ENCODE assay signal across 16 cellular contexts in the genomic region with DNA sequence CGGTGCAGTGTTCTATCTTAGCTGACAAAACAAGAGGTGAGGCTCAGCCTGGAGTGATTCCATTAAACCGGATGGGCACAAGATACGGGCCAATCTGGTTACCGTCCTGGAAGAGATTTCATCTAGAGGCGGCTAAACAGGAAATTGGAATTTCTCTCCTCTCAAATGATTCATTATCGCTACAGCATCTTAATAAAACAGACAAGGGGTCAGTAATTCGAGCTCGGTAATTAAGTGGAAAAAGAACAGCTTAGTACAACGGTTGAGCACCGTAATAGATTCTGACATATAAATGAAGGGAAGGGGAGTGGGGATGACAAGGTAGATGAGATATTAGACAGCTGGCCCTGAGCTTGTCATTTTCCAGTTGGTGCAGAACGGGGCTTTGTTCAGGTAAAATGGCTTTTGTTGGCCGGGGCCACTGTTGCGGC.
DNase-seq lines count a peak whose midpoint lies in the region; TF ChIP-seq lines count a peak whose summit lies in the region.
"Had no signal": no experiment of that assay in that cellular context is flagged by ENCODE, and none has a peak within 500 bp of the region (broad histone marks: within the 10 kb centered on the region; RNA-seq: fewer than 3 reads in every experiment).

No MANE protein-coding gene starts in this region.

- H2AK5ac ChIP-seq in mesenchymal stem cell (ENCODE audit: low read length, severe bottlenecking), result no peak overlapping the region

- no TSS peak for BruUV-seq in A673 (replicated peaks; lab: Mats Ljungman, UMichigan)

- peaks cover 46% of the 10 kb centered on the region for H3K4me1 ChIP-seq in A673 (ENCODE audit: insufficient read depth, low read length, poor library complexity, severe bottlenecking)
- H3K4me1 ChIP-seq in SJCRH30, result peaks cover 35% of the 10 kb centered on the region
- H3K4me1 ChIP-seq in mesenchymal stem cell (ENCODE audit: control insufficient read depth, insufficient read depth, low read depth, low read length), result peaks cover 1% of the 10 kb centered on the region

- no peak overlapping the region for H3K14ac ChIP-seq in mesenchymal stem cell (ENCODE audit: low read length in 2 of 2)

- no peak overlapping the region for H3K4me3 ChIP-seq in A673 (ENCODE audit: low read depth, low read length, poor library complexity, severe bottlenecking)
- H3K4me3 ChIP-seq in SJCRH30, result no peak overlapping the region
- H3K4me3 ChIP-seq in mesenchymal stem cell (ENCODE audit: insufficient read depth in 1 of 2, low read depth in 1 of 2, low read length in 2 of 2), result no peak overlapping the region
- H3K4me3 ChIP-seq: GM23338 had no signal

- no peak for TF ChIP-seq CTCF in A673 (conservative IDR thresholded peaks at IDR 0.05; ENCODE audit: low read depth, low read length)

- no peak overlapping the region for H3K9ac ChIP-seq in mesenchymal stem cell (ENCODE audit: low read length)

- H4K8ac ChIP-seq in mesenchymal stem cell (ENCODE audit: low read length), result no peak overlapping the region

- CTCF ChIA-PET in A673 (lab: Charles Lee), result interaction anchor here (0.7 to 1.4 kb wide), 2 partner anchors 18 to 216 kb away, joined by 3 to 4 read pairs; no protein-coding TSS in a partner anchor

- intact Hi-C loops in A673 (cut with micrococcal nuclease; ENCODE audit: unreplicated experiment), result no loop called here

- H3K27me3 ChIP-seq in A673 (replicated peaks; ENCODE audit: insufficient read depth, low read depth, low read length, poor library complexity), result no peaks in the 10 kb centered on the region
- peaks cover 4% of the 10 kb centered on the region; the same call in 1 of the 2 replicates for H3K27me3 ChIP-seq in SJCRH30
- peaks cover 0 to 12% of the 10 kb centered on the region in 2 experiments for H3K27me3 ChIP-seq in mesenchymal stem cell (ENCODE audit: control insufficient read depth in 1 of 2, insufficient read depth in 1 of 2, low read length in 2 of 2)

- H3K9me3 ChIP-seq in A673 (ENCODE audit: low read depth, low read length, poor library complexity, severe bottlenecking) (no peaks in the 10 kb centered on the region), SJCRH30 (replicated peaks) (no peaks in the 10 kb centered on the region), mesenchymal stem cell (ENCODE audit: control insufficient read depth, low read length) (no peaks in the 10 kb centered on the region)

- no peak overlapping the region for H2BK120ac ChIP-seq in mesenchymal stem cell (ENCODE audit: low read depth, low read length)

- WGBS in mesenchymal stem cell, result 87% methylated on average over 13 of the region's 13 CpGs

- no peak overlapping the region for H2BK12ac ChIP-seq in mesenchymal stem cell (ENCODE audit: low read length in 2 of 2)

- H3K36me3 ChIP-seq in A673 (ENCODE audit: insufficient read depth, low read length, poor library complexity, severe bottlenecking) (no peaks in the 10 kb centered on the region), SJCRH30 (no peaks in the 10 kb centered on the region), mesenchymal stem cell (ENCODE audit: control insufficient read depth in 1 of 2, insufficient read depth in 2 of 2, low read depth in 1 of 2, low read length in 2 of 2) (no peaks in the 10 kb centered on the region)

- H3K4ac ChIP-seq in mesenchymal stem cell (ENCODE audit: low read depth in 1 of 2, low read length in 2 of 2), result no peak overlapping the region

- H3K27ac ChIP-seq in A673 (ENCODE audit: low read depth, low read length, poor library complexity, severe bottlenecking) (no peak overlapping the region), SJCRH30 (peak overlapping the region; percentile 13; the same call in 1 of the 2 replicates), mesenchymal stem cell (ENCODE audit: low read length, poor library complexity, severe bottlenecking) (no peak overlapping the region)

- H3K79me1 ChIP-seq in mesenchymal stem cell (replicated peaks; ENCODE audit: low read length, poor library complexity, severe bottlenecking), result no peaks in the 10 kb centered on the region

- H2AFZ ChIP-seq in mesenchymal stem cell (ENCODE audit: low read depth, low read length), result no peak overlapping the region
- H2AFZ ChIP-seq: GM23338 had no signal

- H2BK5ac ChIP-seq in mesenchymal stem cell (ENCODE audit: low read depth, low read length, poor library complexity, severe bottlenecking), result no peak overlapping the region

- POLR2A ChIA-PET in A673 (lab: Charles Lee; ENCODE audit: low non-redundant PET), result no interaction called here

- peak; percentile 48 for DNase-seq in A673 (ENCODE audit: low spot score)
- peak; percentile 61 for DNase-seq in NCI-H524 treated with DMSO at 0.1 percent for 48 hours (lab: John Stamatoyannopoulos, UW)
- peak in 1 of 2 experiments; percentile 72 for DNase-seq in SJCRH30
- peak; percentile 80 for DNase-seq in left kidney (ENCODE audit: low read depth, low spot score)
- no peak for DNase-seq in NOMO-1 treated with dmso at 0.1 percent for 144 hours (lab: John Stamatoyannopoulos, UW; ENCODE audit: unreplicated experiment)
- DNase-seq in retina, result no peak
- no peak for DNase-seq in mesenchymal stem cell
- DNase-seq: 8988T; ACHN; C1 segment of cervical spinal cord; CD4-positive, alpha-beta T cell; DMS153; DND-41; GDM1; H7 had no signal

- H4K91ac ChIP-seq in mesenchymal stem cell (ENCODE audit: low read length), result no peak overlapping the region

- no peak overlapping the region for H3K18ac ChIP-seq in mesenchymal stem cell (ENCODE audit: low read depth in 1 of 2, low read length in 2 of 2)

- no peak overlapping the region for H3K4me2 ChIP-seq in mesenchymal stem cell (ENCODE audit: low read length, poor library complexity, severe bottlenecking)
- H3K4me2 ChIP-seq: GM23338 had no signal

- no peak overlapping the region for H2BK15ac ChIP-seq in mesenchymal stem cell (ENCODE audit: low read depth, poor library complexity, severe bottlenecking)

- H3K23ac ChIP-seq in mesenchymal stem cell (ENCODE audit: low read length in 2 of 2), result no peak overlapping the region

Comparison
In these comparisons a context has a peak if more than half of its experiments do, and no peak if none do; other contexts are left out.
1. DNase-seq: peak in A673 (single experiment), NCI-H524 treated with DMSO at 0.1 percent for 48 hours (single experiment) and left kidney (single experiment); none in NOMO-1 treated with dmso at 0.1 percent for 144 hours (single experiment), retina (single experiment) and mesenchymal stem cell (single experiment).